Comparison of ENCODE assay signal across 2 cellular contexts in genomic region chr20:25372584-25373336, GRCh38.
A peak's percentile ranks its signal among the peaks of the same experiment; 100 is the strongest.
TF ChIP-seq lines count a peak whose summit lies in the region.

No MANE protein-coding gene starts in this region.

TF ChIP-seq in IMR-90, 13 proteins besides CTCF, POLR2A, EP300 and RAD21:
- TF ChIP-seq NFE2L2 (IDR thresholded peaks at IDR 0.05; ENCODE audit: low read depth, low read length), result 0 out of 2 replicates have a peak, but pooled peaks have one; percentile 12
- peak; percentile 49 for TF ChIP-seq RCOR1 (IDR thresholded peaks at IDR 0.05; ENCODE audit: insufficient replicate concordance, low read length)
- 0 out of 2 replicates have a peak, but pooled peaks have one; percentile 49 for TF ChIP-seq RFX5 (IDR thresholded peaks at IDR 0.05; ENCODE audit: low read depth, low read length)
- TF ChIP-seq MXI1 (IDR thresholded peaks at IDR 0.05; ENCODE audit: borderline replicate concordance, low read depth, low read length), result no peak
- peak; percentile 24; the same call in 1 of the 2 replicates for TF ChIP-seq MAFK (IDR thresholded peaks at IDR 0.05; ENCODE audit: low read depth, low read length)
- 0 out of 2 replicates have a peak, but pooled peaks have one; percentile 10 for TF ChIP-seq SMC3 (IDR thresholded peaks at IDR 0.05; ENCODE audit: low read depth, low read length)
- peak; percentile 93 for TF ChIP-seq CEBPB (IDR thresholded peaks at IDR 0.05; ENCODE audit: low read depth, low read length)
- TF ChIP-seq, protein P1, sequence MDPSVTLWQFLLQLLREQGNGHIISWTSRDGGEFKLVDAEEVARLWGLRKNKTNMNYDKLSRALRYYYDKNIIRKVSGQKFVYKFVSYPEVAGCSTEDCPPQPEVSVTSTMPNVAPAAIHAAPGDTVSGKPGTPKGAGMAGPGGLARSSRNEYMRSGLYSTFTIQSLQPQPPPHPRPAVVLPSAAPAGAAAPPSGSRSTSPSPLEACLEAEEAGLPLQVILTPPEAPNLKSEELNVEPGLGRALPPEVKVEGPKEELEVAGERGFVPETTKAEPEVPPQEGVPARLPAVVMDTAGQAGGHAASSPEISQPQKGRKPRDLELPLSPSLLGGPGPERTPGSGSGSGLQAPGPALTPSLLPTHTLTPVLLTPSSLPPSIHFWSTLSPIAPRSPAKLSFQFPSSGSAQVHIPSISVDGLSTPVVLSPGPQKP (IDR thresholded peaks at IDR 0.05; ENCODE audit: borderline replicate concordance, low read depth, low read length), result no peak
- no peak for TF ChIP-seq MAZ (IDR thresholded peaks at IDR 0.05; ENCODE audit: borderline replicate concordance, low read depth, low read length)
- TF ChIP-seq USF2 (IDR thresholded peaks at IDR 0.05; ENCODE audit: low read depth, low read length), result no peak
- peak; percentile 40; the same call in 1 of the 2 replicates for TF ChIP-seq BHLHE40 (IDR thresholded peaks at IDR 0.05; ENCODE audit: low read depth, low read length)
- TF ChIP-seq CHD1 (IDR thresholded peaks at IDR 0.05; ENCODE audit: low read depth, low read length), result no peak; the same call in 1 of the 2 replicates
- peak; percentile 93 for TF ChIP-seq FOS (IDR thresholded peaks at IDR 0.05; ENCODE audit: low read depth, low read length)

TF ChIP-seq in GM12878, 131 proteins besides CTCF, POLR2A, EP300 and RAD21:
- no peak for TF ChIP-seq LARP7 (IDR thresholded peaks at IDR 0.05)
- TF ChIP-seq, protein P2, sequence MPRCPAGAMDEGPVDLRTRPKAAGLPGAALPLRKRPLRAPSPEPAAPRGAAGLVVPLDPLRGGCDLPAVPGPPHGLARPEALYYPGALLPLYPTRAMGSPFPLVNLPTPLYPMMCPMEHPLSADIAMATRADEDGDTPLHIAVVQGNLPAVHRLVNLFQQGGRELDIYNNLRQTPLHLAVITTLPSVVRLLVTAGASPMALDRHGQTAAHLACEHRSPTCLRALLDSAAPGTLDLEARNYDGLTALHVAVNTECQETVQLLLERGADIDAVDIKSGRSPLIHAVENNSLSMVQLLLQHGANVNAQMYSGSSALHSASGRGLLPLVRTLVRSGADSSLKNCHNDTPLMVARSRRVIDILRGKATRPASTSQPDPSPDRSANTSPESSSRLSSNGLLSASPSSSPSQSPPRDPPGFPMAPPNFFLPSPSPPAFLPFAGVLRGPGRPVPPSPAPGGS (IDR thresholded peaks at IDR 0.05; ENCODE audit: borderline replicate concordance, insufficient read depth, low read depth, low read length, poor library complexity, severe bottlenecking), result peak; percentile 14
